Comparison of ENCODE assay signal across 18 cellular contexts in genomic region chr4:16915956-16916355, GRCh38. TPM values are rescaled to one million over a fixed set of nuclear protein-coding genes. Genes with fewer than 3 reads are reported as not detected.
"Had no signal": no experiment of that assay in that cellular context is flagged by ENCODE, and none has a peak within 500 bp of the region (broad histone marks: within the 10 kb centered on the region; RNA-seq: fewer than 3 reads in every experiment).

No MANE protein-coding gene starts in this region.

- H3K9me3 ChIP-seq: adrenal gland, body of pancreas had no signal

- H3K36me3 ChIP-seq: adrenal gland, WERI-Rb-1 had no signal

- H3K4me3 Mint-ChIP-seq: activated B cell treated with CpG ODN at 0.5 μM for 24 hours; activated CD8-positive, alpha-beta T cell treated with anti-CD3 and anti-CD28 coated beads for 36 hours; activated naive CD8-positive, alpha-beta T cell; activated T-cell treated with anti-CD3 and anti-CD28 coated beads, Interleukin-2, amount 50 U/mL, for 4 hours; activated T-helper 17 cell treated with anti-CD3 and anti-CD28 coated beads, Interleukin-2, amount 50 U/mL, for 72 hours; T-helper 17 cell; T-helper 2 cell treated with Interferon-gamma antibody and Interleukin-4, amounts not matched to agents 5 μg/mL and 100 μg/mL, for 36 hours had no signal

- H3K27ac ChIP-seq: adrenal gland, body of pancreas, epithelial cell of prostate, WERI-Rb-1 had no signal

- H3K4me3 ChIP-seq: adrenal gland, body of pancreas had no signal

- H3K4me1 ChIP-seq: adrenal gland, body of pancreas had no signal

- DNase-seq: activated B cell treated with CpG ODN at 0.5 μM for 24 hours, aorta, caudate nucleus, cortex of kidney, foreskin fibroblast had no signal

- H3K4me1 Mint-ChIP-seq: activated B cell treated with CpG ODN at 0.5 μM for 24 hours; activated T-helper 17 cell treated with anti-CD3 and anti-CD28 coated beads, Interleukin-2, amount 50 U/mL, for 72 hours; T-helper 17 cell had no signal

- H3K27me3 Mint-ChIP-seq: activated B cell treated with CpG ODN at 0.5 μM for 24 hours; activated CD8-positive, alpha-beta T cell treated with anti-CD3 and anti-CD28 coated beads for 36 hours; activated naive CD8-positive, alpha-beta T cell had no signal

- H3K9me3 Mint-ChIP-seq: activated CD8-positive, alpha-beta T cell treated with anti-CD3 and anti-CD28 coated beads for 36 hours; activated T-cell treated with anti-CD3 and anti-CD28 coated beads, Interleukin-2, amount 50 U/mL, for 4 hours; activated T-helper 17 cell treated with anti-CD3 and anti-CD28 coated beads, Interleukin-2, amount 50 U/mL, for 72 hours; T-helper 2 cell treated with Interferon-gamma antibody and Interleukin-4, amounts not matched to agents 5 μg/mL and 100 μg/mL, for 36 hours had no signal

- FAIRE-seq: colon, endometrium, frontal cortex had no signal

- H3K36me3 Mint-ChIP-seq: activated naive CD8-positive, alpha-beta T cell had no signal

- H3K27me3 ChIP-seq: adrenal gland, body of pancreas had no signal

- H3K27ac Mint-ChIP-seq: activated B cell treated with CpG ODN at 0.5 μM for 24 hours; activated CD8-positive, alpha-beta T cell treated with anti-CD3 and anti-CD28 coated beads for 36 hours; activated naive CD8-positive, alpha-beta T cell; activated T-helper 17 cell treated with anti-CD3 and anti-CD28 coated beads, Interleukin-2, amount 50 U/mL, for 72 hours; T-helper 17 cell; T-helper 2 cell treated with Interferon-gamma antibody and Interleukin-4, amounts not matched to agents 5 μg/mL and 100 μg/mL, for 36 hours had no signal

RNA-seq across cellular contexts. Expression of gene LDB2, which starts 17.5 kb away (rescaled TPM):
- total RNA-seq: activated B cell treated with CpG ODN at 0.5 μM for 24 hours; activated CD8-positive, alpha-beta T cell treated with anti-CD3 and anti-CD28 coated beads for 36 hours; activated T-helper 17 cell treated with anti-CD3 and anti-CD28 coated beads, Interleukin-2, amount 50 U/mL, for 72 hours; T-helper 17 cell had no signal
